Comparison of ENCODE assay signal across 1 cellular context in the genomic region with DNA sequence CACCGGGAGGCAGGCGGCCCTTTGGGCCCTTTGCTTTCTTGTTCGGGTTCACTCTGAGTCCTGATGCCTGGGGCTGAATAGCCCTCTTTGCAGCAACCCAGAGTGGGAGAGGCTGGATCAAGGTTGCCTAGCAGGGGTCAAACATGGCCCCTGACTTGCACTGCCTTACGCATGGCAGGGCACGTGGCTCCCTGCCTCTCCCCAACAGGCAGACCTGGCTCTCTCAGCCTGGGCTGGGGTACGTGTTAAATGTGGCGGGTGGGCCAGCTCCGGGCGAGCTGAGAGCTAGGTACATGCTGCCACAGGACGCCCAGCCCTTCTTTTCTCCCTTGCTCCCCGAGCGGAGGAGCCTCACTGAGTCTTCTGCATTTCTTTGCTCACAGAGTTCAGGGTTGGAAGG.
TF ChIP-seq lines count a peak whose summit lies in the region.

No MANE protein-coding gene starts in this region.

TF ChIP-seq in GM23338, 12 proteins besides CTCF, POLR2A, EP300 and RAD21 (continued from another document):
- TF ChIP-seq, protein P1, sequence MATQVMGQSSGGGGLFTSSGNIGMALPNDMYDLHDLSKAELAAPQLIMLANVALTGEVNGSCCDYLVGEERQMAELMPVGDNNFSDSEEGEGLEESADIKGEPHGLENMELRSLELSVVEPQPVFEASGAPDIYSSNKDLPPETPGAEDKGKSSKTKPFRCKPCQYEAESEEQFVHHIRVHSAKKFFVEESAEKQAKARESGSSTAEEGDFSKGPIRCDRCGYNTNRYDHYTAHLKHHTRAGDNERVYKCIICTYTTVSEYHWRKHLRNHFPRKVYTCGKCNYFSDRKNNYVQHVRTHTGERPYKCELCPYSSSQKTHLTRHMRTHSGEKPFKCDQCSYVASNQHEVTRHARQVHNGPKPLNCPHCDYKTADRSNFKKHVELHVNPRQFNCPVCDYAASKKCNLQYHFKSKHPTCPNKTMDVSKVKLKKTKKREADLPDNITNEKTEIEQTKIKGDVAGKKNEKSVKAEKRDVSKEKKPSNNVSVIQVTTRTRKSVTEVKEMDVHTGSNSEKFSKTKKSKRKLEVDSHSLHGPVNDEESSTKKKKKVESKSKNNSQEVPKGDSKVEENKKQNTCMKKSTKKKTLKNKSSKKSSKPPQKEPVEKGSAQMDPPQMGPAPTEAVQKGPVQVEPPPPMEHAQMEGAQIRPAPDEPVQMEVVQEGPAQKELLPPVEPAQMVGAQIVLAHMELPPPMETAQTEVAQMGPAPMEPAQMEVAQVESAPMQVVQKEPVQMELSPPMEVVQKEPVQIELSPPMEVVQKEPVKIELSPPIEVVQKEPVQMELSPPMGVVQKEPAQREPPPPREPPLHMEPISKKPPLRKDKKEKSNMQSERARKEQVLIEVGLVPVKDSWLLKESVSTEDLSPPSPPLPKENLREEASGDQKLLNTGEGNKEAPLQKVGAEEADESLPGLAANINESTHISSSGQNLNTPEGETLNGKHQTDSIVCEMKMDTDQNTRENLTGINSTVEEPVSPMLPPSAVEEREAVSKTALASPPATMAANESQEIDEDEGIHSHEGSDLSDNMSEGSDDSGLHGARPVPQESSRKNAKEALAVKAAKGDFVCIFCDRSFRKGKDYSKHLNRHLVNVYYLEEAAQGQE (IDR thresholded peaks at IDR 0.05; ENCODE audit: unreplicated experiment) = no peak
